Comparison of ENCODE assay signal across 9 cellular contexts in genomic region chr3:167406876-167407492, GRCh38. TPM values are rescaled to one million over a fixed set of nuclear protein-coding genes. Genes with fewer than 3 reads are reported as not detected.
DNase-seq lines count a peak whose midpoint lies in the region; ATAC-seq, FAIRE-seq and TF ChIP-seq lines count a peak whose summit lies in the region.
"Had no signal": no experiment of that assay in that cellular context is flagged by ENCODE, and none has a peak within 500 bp of the region (broad histone marks: within the 10 kb centered on the region; RNA-seq: fewer than 3 reads in every experiment).

No MANE protein-coding gene starts in this region.

- DNase-seq in ELF-1 (ENCODE audit: low read depth, low spot score) (peak; percentile 54), HS-5 (ENCODE audit: low read depth) (peak; percentile 43), NOMO-1 treated with dmso at 0.1 percent for 144 hours (lab: John Stamatoyannopoulos, UW; ENCODE audit: unreplicated experiment) (peak; percentile 25), dorsolateral prefrontal cortex (peak; percentile 8 to 89 (median 72)), lung microvascular endothelial cell (ENCODE audit: low read depth in 2 of 2) (peak; percentile 46 to 47), GM19239 (ENCODE audit: insufficient read length, low spot score) (no peak)

- no peak for FAIRE-seq in GM19239 (lab: Jason Lieb, UNC)

- no peaks in the 10 kb centered on the region for H3K27me3 ChIP-seq in dorsolateral prefrontal cortex
- H3K27me3 ChIP-seq: Peyer's patch had no signal

- intact Hi-C loops in dorsolateral prefrontal cortex (cut with DNase I): loop anchor here (2.0 to 10.0 kb wide), 7 partner anchors 278 to 638 kb away; partner anchors contain the start of genes SERPINI1 (in 2 of the 2) and PDCD10 (in 1 of the 2)

- peak overlapping the region in 45 of 59 donors; percentile 0 to 80 (median 59) for H3K27ac ChIP-seq in dorsolateral prefrontal cortex
- H3K27ac ChIP-seq: Peyer's patch had no signal

- peak overlapping the region in 26 of 59 donors; percentile 1 to 38 (median 22) for H3K4me3 ChIP-seq in dorsolateral prefrontal cortex
- H3K4me3 ChIP-seq: Peyer's patch had no signal

- TF ChIP-seq CTCF in dorsolateral prefrontal cortex (IDR thresholded peaks at IDR 0.05 in 54 of 56, conservative IDR thresholded peaks at IDR 0.05 in 2 of 56; ENCODE audit: low read depth in 1 of 56, partially characterized antibody in 56 of 56): peak in 55 of 56 donors; percentile 38 to 93 (median 74)

- ATAC-seq in GM19324 (IDR thresholded peaks at IDR 0.05; ENCODE audit: low FRiP score, unreplicated experiment) (no peak), GM21447 (IDR thresholded peaks at IDR 0.05; ENCODE audit: unreplicated experiment) (no peak)

RNA-seq across cellular contexts. Expression of gene ZBBX, which starts 26.9 kb away (rescaled TPM):
- total RNA-seq in dorsolateral prefrontal cortex (10 to 100 TPM in 116 of 120 experiments, 1 to 10 TPM in 4; 6.5 to 49.3 (median 20.2) TPM), lung microvascular endothelial cell (not detected in 2 replicates)
- total RNA-seq: Peyer's patch had no signal
